20 cellular contexts compared by ENCODE assay signal in the genomic region with DNA sequence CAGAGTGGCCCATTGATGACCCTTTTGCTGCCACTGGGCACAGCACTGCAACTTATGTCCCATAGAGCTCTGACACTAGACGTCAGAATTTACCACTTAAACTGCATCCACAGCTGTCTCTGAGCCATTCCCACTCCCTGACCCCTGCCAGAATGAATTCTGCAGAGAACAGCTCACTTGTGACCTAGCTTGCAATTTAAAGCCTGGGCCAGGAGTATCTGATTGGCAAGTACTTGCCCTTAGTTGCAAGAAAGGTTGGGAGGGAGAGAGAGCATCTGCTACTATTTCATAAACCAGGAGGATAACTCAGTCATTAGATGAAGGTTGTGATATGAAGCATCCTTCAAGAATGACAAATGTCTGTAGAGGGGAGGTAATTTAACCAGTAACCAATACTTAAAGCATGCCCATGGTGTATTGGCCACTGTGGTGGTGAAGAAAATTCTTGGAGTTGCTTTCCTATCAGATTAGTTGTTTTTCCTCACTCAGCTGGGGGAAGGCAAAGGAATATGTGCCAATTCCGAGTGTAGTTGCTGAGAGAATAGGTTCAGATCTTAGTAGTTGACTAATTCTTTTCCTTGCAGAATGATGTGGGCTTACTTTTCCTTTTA. TPM values are rescaled to one million over a fixed set of nuclear protein-coding genes. Genes with fewer than 3 reads are reported as not detected.
DNase-seq lines count a peak whose midpoint lies in the region; ATAC-seq and TF ChIP-seq lines count a peak whose summit lies in the region.
"Had no signal": no experiment of that assay in that cellular context is flagged by ENCODE, and none has a peak within 500 bp of the region (broad histone marks: within the 10 kb centered on the region; RNA-seq: fewer than 3 reads in every experiment).

No MANE protein-coding gene starts in this region.

- H3K18ac ChIP-seq in trophoblast cell (ENCODE audit: low read length), result no peak overlapping the region

- H3K4me2 ChIP-seq in trophoblast cell (ENCODE audit: low read length), result no peak overlapping the region
- H3K4me2 ChIP-seq: BLaER1 treated with 17β-estradiol and CSF1 and Interleukin-3, amounts not matched to agents 10 nM and 100 nM had no signal

- no CpG with 5 or more reads among the region's 2 CpGs for WGBS in trophoblast cell (ENCODE audit: extremely low coverage, insufficient coverage, insufficient read length)

- H3K36me3 ChIP-seq in left ventricle myocardium inferior (no peaks in the 10 kb centered on the region), trophoblast cell (ENCODE audit: control insufficient read depth in 1 of 2, insufficient read depth in 2 of 2, low read length in 2 of 2) (no peaks in the 10 kb centered on the region)
- H3K36me3 ChIP-seq: BE2C; BLaER1 treated with 17β-estradiol and CSF1 and Interleukin-3, amounts not matched to agents 10 nM and 100 nM had no signal

- H3K9ac ChIP-seq in trophoblast cell (ENCODE audit: low read length), result no peak overlapping the region
- H3K9ac ChIP-seq: BLaER1 treated with 17β-estradiol and CSF1 and Interleukin-3, amounts not matched to agents 10 nM and 100 nM; GM23248 had no signal

- no peak overlapping the region for H4K12ac ChIP-seq in trophoblast cell (ENCODE audit: low read depth, low read length)

- TF ChIP-seq CTCF in left ventricle myocardium inferior (IDR thresholded peaks at IDR 0.05; ENCODE audit: borderline replicate concordance), result no peak

- no peak overlapping the region for H4K8ac ChIP-seq in trophoblast cell (ENCODE audit: low read depth, low read length)

- H3K27ac ChIP-seq in left ventricle myocardium inferior (replicated peaks) (no peak overlapping the region), trophoblast cell (ENCODE audit: low read depth, low read length) (no peak overlapping the region)
- H3K27ac ChIP-seq: 22Rv1; BLaER1 treated with 17β-estradiol and CSF1 and Interleukin-3, amounts not matched to agents 10 nM and 100 nM; GM23248 had no signal

- H3K79me1 ChIP-seq in trophoblast cell (ENCODE audit: low read length), result no peaks in the 10 kb centered on the region

- no peak overlapping the region for H4K91ac ChIP-seq in trophoblast cell (ENCODE audit: low read depth, low read length)

- no peak overlapping the region for H2BK5ac ChIP-seq in trophoblast cell (ENCODE audit: low read depth, low read length, poor library complexity)

- intact Hi-C loops in left ventricle myocardium superior (cut with micrococcal nuclease), result no loop called here
- intact Hi-C loops in left ventricle myocardium inferior (cut with micrococcal nuclease), result no loop called here

- H3K23ac ChIP-seq in trophoblast cell (ENCODE audit: low read length), result no peak overlapping the region

- no peak overlapping the region for H3K14ac ChIP-seq in trophoblast cell (ENCODE audit: low read length)

- H3K79me2 ChIP-seq in trophoblast cell (ENCODE audit: control insufficient read depth, insufficient read depth, low read length, poor library complexity), result no peaks in the 10 kb centered on the region

- DNase-seq in DMS 273 (lab: John Stamatoyannopoulos, UW; ENCODE audit: unreplicated experiment), result peak; percentile 31
- no peak for DNase-seq in DMS 273 treated with DMSO at 0.1 percent for 48 hours (lab: John Stamatoyannopoulos, UW)
- DNase-seq in left ventricle myocardium superior, result no peak
- no peak for DNase-seq in left ventricle myocardium inferior
- DNase-seq in trophoblast cell, result peak; percentile 73 to 89
- no peak for DNase-seq in activated CD4-positive, alpha-beta T cell treated with anti-CD3 and anti-CD28 coated beads for 4 hours
- DNase-seq in globus pallidus (ENCODE audit: low spot score), result no peak
- DNase-seq: BE2C; CD4-positive, alpha-beta T cell; CD8-positive, alpha-beta memory T cell; DMS153; DND-41; GM23248; H7; HCEC 1CT had no signal

- H3K9me3 ChIP-seq in left ventricle myocardium inferior (replicated peaks) (peaks cover 9% of the 10 kb centered on the region), trophoblast cell (ENCODE audit: insufficient read depth, low read depth, low read length) (no peaks in the 10 kb centered on the region)
- H3K9me3 ChIP-seq: BE2C had no signal

- H2AK5ac ChIP-seq in trophoblast cell (ENCODE audit: low read length), result no peak overlapping the region

- H2AFZ ChIP-seq in trophoblast cell (ENCODE audit: insufficient read depth, low read length, poor library complexity), result no peak overlapping the region
- H2AFZ ChIP-seq: GM23248 had no signal

- H3K4me1 ChIP-seq in left ventricle myocardium inferior (no peaks in the 10 kb centered on the region), trophoblast cell (ENCODE audit: control insufficient read depth in 1 of 2, insufficient read depth in 2 of 2, low read length in 2 of 2) (no peaks in the 10 kb centered on the region)
- H3K4me1 ChIP-seq: BE2C; BLaER1 treated with 17β-estradiol and CSF1 and Interleukin-3, amounts not matched to agents 10 nM and 100 nM had no signal

- H3K4ac ChIP-seq in trophoblast cell (ENCODE audit: low read depth, low read length), result no peak overlapping the region

- no peak overlapping the region for H2BK120ac ChIP-seq in trophoblast cell (ENCODE audit: insufficient read depth, low read length, poor library complexity)

- H3K4me3 ChIP-seq in left ventricle myocardium inferior (no peak overlapping the region), trophoblast cell (ENCODE audit: low read depth, low read length) (no peak overlapping the region)
- H3K4me3 ChIP-seq: BLaER1 treated with 17β-estradiol and CSF1 and Interleukin-3, amounts not matched to agents 10 nM and 100 nM; GM23248 had no signal

- no peaks in the 10 kb centered on the region for H3K27me3 ChIP-seq in left ventricle myocardium inferior (ENCODE audit: low read depth)
- no peaks in the 10 kb centered on the region for H3K27me3 ChIP-seq in trophoblast cell (ENCODE audit: insufficient read depth, low read length)
- H3K27me3 ChIP-seq: BE2C; BLaER1 treated with 17β-estradiol and CSF1 and Interleukin-3, amounts not matched to agents 10 nM and 100 nM had no signal

- H2BK12ac ChIP-seq in trophoblast cell (ENCODE audit: low read length), result no peak overlapping the region

- peak; percentile 77 for ATAC-seq in left ventricle myocardium superior

RNA-seq across cellular contexts. Expression of gene IL22RA2, which starts 46.5 kb away (rescaled TPM):
- not detected for total RNA-seq in left ventricle myocardium superior
- not detected for total RNA-seq in left ventricle myocardium inferior
- not detected in 2 replicates for polyA plus RNA-seq in trophoblast cell (2013)
- total RNA-seq: CD4-positive, alpha-beta T cell; CD8-positive, alpha-beta memory T cell; GM23248; H1; H7 had no signal
- polyA plus RNA-seq: AG04450; CD14-positive monocyte; CD8-positive, alpha-beta memory T cell; GM23248; H1 had no signal

Comparison
In these comparisons a context has a peak if more than half of its experiments do, and no peak if none do; other contexts are left out.
1. DNase-seq: peak in DMS 273 (single experiment) and trophoblast cell (2 of 2); none in DMS 273 treated with DMSO at 0.1 percent for 48 hours (single experiment), left ventricle myocardium superior (single experiment), left ventricle myocardium inferior (single experiment), activated CD4-positive, alpha-beta T cell treated with anti-CD3 and anti-CD28 coated beads for 4 hours (0 of 2) and globus pallidus (single experiment).